ENCODE assay signal across 8 cellular contexts in the genomic region with DNA sequence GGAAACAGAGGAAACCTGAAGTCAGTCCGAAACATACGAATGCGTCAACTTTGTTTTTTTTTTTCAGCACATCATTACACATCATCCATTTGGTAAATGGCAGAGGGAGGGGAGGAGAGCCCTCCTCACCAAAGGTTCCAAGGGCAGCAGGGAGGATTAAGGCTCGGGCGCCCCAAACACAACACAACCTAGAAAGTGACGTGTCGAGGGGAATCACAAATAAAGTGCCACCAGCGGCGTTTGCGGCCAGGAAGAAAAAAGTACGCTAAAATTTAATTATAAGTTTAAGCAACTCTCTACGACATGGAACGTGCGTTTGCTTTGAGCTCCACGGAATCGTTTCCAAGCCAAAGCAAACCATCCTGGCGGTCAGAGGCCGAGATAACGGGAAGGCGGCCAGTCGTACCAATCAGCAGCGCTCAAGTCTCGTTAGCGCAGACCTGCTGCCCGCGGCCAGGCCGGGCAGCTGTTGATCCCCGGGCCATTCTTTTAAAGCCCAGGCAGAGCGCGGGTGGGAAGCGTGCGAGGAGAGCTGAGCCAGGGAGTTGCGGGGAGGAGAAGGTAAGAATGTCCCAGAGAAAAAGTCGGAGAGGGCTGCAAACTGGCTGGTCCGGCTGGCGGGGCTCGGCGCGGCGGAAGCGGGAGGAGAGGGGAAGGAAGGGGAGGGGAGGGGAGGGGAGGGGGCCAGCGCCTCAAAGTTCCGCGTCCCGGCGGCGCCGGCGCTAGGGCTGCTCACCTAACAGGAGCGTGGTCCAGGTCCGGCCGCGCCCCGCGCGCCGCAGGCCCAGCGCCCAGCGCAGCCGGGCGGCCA. TPM values are rescaled to one million over a fixed set of nuclear protein-coding genes. Genes with fewer than 3 reads are reported as not detected.
DNase-seq lines count a peak whose midpoint lies in the region; TF ChIP-seq lines count a peak whose summit lies in the region.

No MANE protein-coding gene starts in this region.

- H3K4me3 ChIP-seq in H7 (ENCODE audit: insufficient read depth, low read depth, low read length) (peak overlapping the region; percentile 80), WI38 (ENCODE audit: low read depth, low read length) (peak overlapping the region; percentile 75), choroid plexus epithelial cell (ENCODE audit: low read depth, low read length) (peak overlapping the region; percentile 72), kidney epithelial cell (ENCODE audit: low read depth, low read length) (peak overlapping the region; percentile 60)

- H3K27me3 ChIP-seq in H7 (ENCODE audit: control insufficient read depth, insufficient read depth, low read length) (no peaks in the 10 kb centered on the region), kidney epithelial cell (ENCODE audit: control insufficient read depth, insufficient read depth, low read length) (no peaks in the 10 kb centered on the region)

- no peaks in the 10 kb centered on the region for H3K36me3 ChIP-seq in H7 (replicated peaks; ENCODE audit: control insufficient read depth, insufficient read depth, low read length)
- no peaks in the 10 kb centered on the region for H3K36me3 ChIP-seq in kidney epithelial cell (ENCODE audit: control insufficient read depth, insufficient read depth, low read length)

- DNase-seq in DMS53 treated with DMSO at 0.1 percent for 48 hours (lab: John Stamatoyannopoulos, UW; ENCODE audit: unreplicated experiment) (peak; percentile 64), H7 (peak; percentile 84), NCI-H1417 (lab: John Stamatoyannopoulos, UW) (peak; percentile 26 to 80 (median 77)), choroid plexus epithelial cell (ENCODE audit: low read depth) (peak; percentile 62), kidney epithelial cell (ENCODE audit: low read depth) (no peak), NCI-H1930 (lab: John Stamatoyannopoulos, UW) (no peak)
- peak; percentile 26 for DNase-seq in stimulated activated CD4-positive, alpha-beta T cell treated with anti-CD3 and anti-CD28 coated beads, Interleukin-1b, Interleukin-23, amount 100 ng/mL, for 48 hours

- no peak for TF ChIP-seq CTCF in WI38 (IDR thresholded peaks at IDR 0.05; ENCODE audit: low read depth, low read length)
- TF ChIP-seq CTCF in choroid plexus epithelial cell (conservative IDR thresholded peaks at IDR 0.05; ENCODE audit: low read depth, low read length): no peak
- TF ChIP-seq CTCF in kidney epithelial cell (IDR thresholded peaks at IDR 0.05; ENCODE audit: insufficient read depth, low read length, poor library complexity, severe bottlenecking): no peak

RNA-seq across cellular contexts. Expression of gene DPY19L1, which starts 0.7 kb away (rescaled TPM):
- 13.1 and 17.2 TPM in 2 replicates for total RNA-seq in H7 (2014; rRNA removed; shearing (Covaris generic))
- 14.7 and 64.3 TPM in 2 replicates for total RNA-seq in kidney epithelial cell

Comparison
In these comparisons a context has a peak if more than half of its experiments do, and no peak if none do; other contexts are left out.
1. DNase-seq: peak in DMS53 treated with DMSO at 0.1 percent for 48 hours (single experiment), H7 (single experiment), NCI-H1417 (3 of 3), choroid plexus epithelial cell (single experiment) and stimulated activated CD4-positive, alpha-beta T cell treated with anti-CD3 and anti-CD28 coated beads, Interleukin-1b, Interleukin-23, amount 100 ng/mL, for 48 hours (single experiment); none in kidney epithelial cell (single experiment) and NCI-H1930 (0 of 2).
2. Peak in every context shown above with its lines, with median percentiles within 50 percentile points of each other: H3K4me3 ChIP-seq.